Comparison of ENCODE assay signal across 31 cellular contexts in genomic region chr1:147491098-147491497, GRCh38.
"Had no signal": no experiment of that assay in that cellular context is flagged by ENCODE, and none has a peak within 500 bp of the region (broad histone marks: within the 10 kb centered on the region; RNA-seq: fewer than 3 reads in every experiment).

No MANE protein-coding gene starts in this region.

- H3K4me3 Mint-ChIP-seq: activated B cell treated with CpG ODN at 0.5 μM for 24 hours; activated CD8-positive, alpha-beta T cell treated with anti-CD3 and anti-CD28 coated beads for 36 hours; activated naive CD8-positive, alpha-beta T cell; activated T-cell treated with anti-CD3 and anti-CD28 coated beads, Interleukin-2, amount 50 U/mL, for 4 hours; activated T-helper 17 cell treated with anti-CD3 and anti-CD28 coated beads, Interleukin-2, amount 50 U/mL, for 72 hours; effector memory CD8-positive, alpha-beta T cell had no signal

- FAIRE-seq: astrocyte, bronchial epithelial cell, colon, endometrium, endothelial cell of umbilical vein, frontal cortex had no signal

- H3K4me1 Mint-ChIP-seq: activated B cell treated with CpG ODN at 0.5 μM for 24 hours; activated T-helper 17 cell treated with anti-CD3 and anti-CD28 coated beads, Interleukin-2, amount 50 U/mL, for 72 hours had no signal

- H3K36me3 ChIP-seq: brain microvascular endothelial cell had no signal

- ATAC-seq: activated CD4-positive, CD25-positive, alpha-beta regulatory T cell treated with anti-CD3 and anti-CD28 coated beads, Interleukin-2, amount 50 U/mL, for 24 hours; activated CD8-positive, alpha-beta T cell treated with anti-CD3 and anti-CD28 coated beads for 36 hours; activated T-cell treated with anti-CD3 and anti-CD28 coated beads, Interleukin-2, amount 50 U/mL, for 4 hours; activated T-helper 17 cell treated with anti-CD3 and anti-CD28 coated beads, Interleukin-2, amount 50 U/mL, for 72 hours; effector memory CD8-positive, alpha-beta T cell had no signal

- H3K27ac ChIP-seq: brain microvascular endothelial cell, epithelial cell of prostate had no signal

- H3K27me3 Mint-ChIP-seq: activated T-helper 17 cell treated with anti-CD3 and anti-CD28 coated beads, Interleukin-2, amount 50 U/mL, for 72 hours had no signal

- DNase-seq: activated B cell treated with CpG ODN at 0.5 μM for 24 hours; activated CD4-positive, alpha-beta T cell treated with anti-CD3 and anti-CD28 coated beads for 48 hours; activated CD4-positive, alpha-beta T cell treated with anti-CD3 and anti-CD28 coated beads, Interleukin-2, amount 50 U/mL, for 1 hour; activated CD4-positive, alpha-beta T cell treated with anti-CD3 and anti-CD28 coated beads, Interleukin-2, amount 50 U/mL, for 48 hours; activated CD8-positive, alpha-beta memory T cell treated with anti-CD3 and anti-CD28 coated beads for 24 hours; activated CD8-positive, alpha-beta T cell treated with anti-CD3 and anti-CD28 coated beads for 36 hours; activated effector memory CD4-positive, alpha-beta T cell treated with Interleukin-2 at 50 U/mL for 16 hours; activated gamma-delta T cell treated with Interleukin-2 at 50 U/mL for 16 hours; activated naive CD4-positive, alpha-beta T cell treated with anti-CD3 and anti-CD28 coated beads, Interleukin-2, amount 50 U/mL, for 16 hours; activated naive CD4-positive, alpha-beta T cell treated with Interleukin-2 at 50 U/mL for 16 hours; activated T-cell treated with anti-CD3 and anti-CD28 coated beads, Interleukin-2, amount 50 U/mL, for 4 hours; amniotic stem cell; anterior cingulate cortex; brain microvascular endothelial cell; cortex of kidney; dermis blood vessel endothelial cell; effector CD4-positive, alpha-beta T cell; effector memory CD8-positive, alpha-beta T cell; foreskin fibroblast; head of caudate nucleus; T-helper 2 cell had no signal

- H3K36me3 Mint-ChIP-seq: activated naive CD8-positive, alpha-beta T cell had no signal

- H3K27me3 ChIP-seq: brain microvascular endothelial cell had no signal

- H3K9me3 Mint-ChIP-seq: activated B cell treated with CpG ODN at 0.5 μM for 24 hours; activated CD8-positive, alpha-beta T cell treated with anti-CD3 and anti-CD28 coated beads for 36 hours; activated T-cell treated with anti-CD3 and anti-CD28 coated beads, Interleukin-2, amount 50 U/mL, for 4 hours; activated T-helper 17 cell treated with anti-CD3 and anti-CD28 coated beads, Interleukin-2, amount 50 U/mL, for 72 hours; effector memory CD8-positive, alpha-beta T cell had no signal

- H3K27ac Mint-ChIP-seq: activated B cell treated with CpG ODN at 0.5 μM for 24 hours; activated CD8-positive, alpha-beta T cell treated with anti-CD3 and anti-CD28 coated beads for 36 hours; activated naive CD8-positive, alpha-beta T cell; activated T-helper 17 cell treated with anti-CD3 and anti-CD28 coated beads, Interleukin-2, amount 50 U/mL, for 72 hours; effector memory CD8-positive, alpha-beta T cell had no signal
